ENCODE assay signal across 9 cellular contexts in genomic region chr2:170813611-170814550, GRCh38. TPM values are rescaled to one million over a fixed set of nuclear protein-coding genes. Genes with fewer than 3 reads are reported as not detected.
A peak's percentile ranks its signal among the peaks of the same experiment; 100 is the strongest.
DNase-seq lines count a peak whose midpoint lies in the region; ATAC-seq and TF ChIP-seq lines count a peak whose summit lies in the region.
"Had no signal": no experiment of that assay in that cellular context is flagged by ENCODE, and none has a peak within 500 bp of the region (broad histone marks: within the 10 kb centered on the region; RNA-seq: fewer than 3 reads in every experiment).

No MANE protein-coding gene starts in this region.

- ATAC-seq in naive thymus-derived CD4-positive, alpha-beta T cell = no peak
- ATAC-seq in lower lobe of right lung (no peak), GM21619 (IDR thresholded peaks at IDR 0.05; ENCODE audit: unreplicated experiment) (no peak), GM19397 (IDR thresholded peaks at IDR 0.05; ENCODE audit: unreplicated experiment) (no peak)

- H3K4me1 ChIP-seq in MM.1S (ENCODE audit: low read length) (peaks cover 9% of the 10 kb centered on the region; the same call in 1 of the 2 replicates), lower lobe of right lung (peaks cover 53% of the 10 kb centered on the region)
- H3K4me1 ChIP-seq in naive thymus-derived CD4-positive, alpha-beta T cell (ENCODE audit: control insufficient read depth in 2 of 2, insufficient read depth in 2 of 2, low read length in 2 of 2) = peaks cover 30 to 32% of the 10 kb centered on the region in 2 donors

- no peak overlapping the region for H2AFZ ChIP-seq in MM.1S (ENCODE audit: low read length)

- no peaks in the 10 kb centered on the region for H3K36me3 ChIP-seq in MM.1S (replicated peaks; ENCODE audit: insufficient read depth, low read length)
- no peaks in the 10 kb centered on the region for H3K36me3 ChIP-seq in naive thymus-derived CD4-positive, alpha-beta T cell (ENCODE audit: control insufficient read depth in 2 of 3, insufficient read depth in 3 of 3, low read length in 3 of 3)
- H3K36me3 ChIP-seq in lower lobe of right lung = no peaks in the 10 kb centered on the region

- H3K27ac Mint-ChIP-seq in naive thymus-derived CD4-positive, alpha-beta T cell = peak overlapping the region in 1 of 9 donors; percentile 73
- H3K27ac Mint-ChIP-seq: activated naive CD8-positive, alpha-beta T cell had no signal

- peaks cover 23 to 59% (median 44%) of the 10 kb centered on the region in 7 donors for H3K4me1 Mint-ChIP-seq in naive thymus-derived CD4-positive, alpha-beta T cell

- H4K20me1 ChIP-seq in MM.1S (ENCODE audit: insufficient read depth, low read length) = no peaks in the 10 kb centered on the region

- peak overlapping the region; percentile 12; the same call in 1 of the 2 replicates for H3K4me2 ChIP-seq in MM.1S (ENCODE audit: low read depth, low read length)

- POLR2A ChIA-PET in naive thymus-derived CD4-positive, alpha-beta T cell (lab: Charles Lee) = no interaction called here

- H3K27me3 ChIP-seq in MM.1S (replicated peaks; ENCODE audit: insufficient read depth, low read length) (peaks cover 44% of the 10 kb centered on the region), lower lobe of right lung (ENCODE audit: low read depth) (peaks cover 60% of the 10 kb centered on the region)
- peaks cover 24 to 33% of the 10 kb centered on the region in 2 donors for H3K27me3 ChIP-seq in naive thymus-derived CD4-positive, alpha-beta T cell (ENCODE audit: control insufficient read depth in 2 of 2, insufficient read depth in 2 of 2, low read length in 2 of 2)

- CTCF ChIA-PET in naive thymus-derived CD4-positive, alpha-beta T cell (lab: Charles Lee) = interaction anchor here (0.5 to 6.2 kb wide), 10 partner anchors 8 to 577 kb away, joined by 3 to 54 read pairs (median 4); no protein-coding TSS in a partner anchor

- peak; percentile 48 for DNase-seq in ELR (ENCODE audit: low read depth)
- peak; percentile 39 for DNase-seq in MM.1S
- peak; percentile 50 for DNase-seq in astrocyte of the spinal cord (ENCODE audit: low read depth, low spot score)
- peak in 5 of 9 donors; percentile 13 to 33 (median 26) for DNase-seq in naive thymus-derived CD4-positive, alpha-beta T cell
- no peak for DNase-seq in lower lobe of right lung
- no peak for DNase-seq in DMS79 treated with DMSO at 0.1 percent for 48 hours (lab: John Stamatoyannopoulos, UW)

- H3K36me3 Mint-ChIP-seq in naive thymus-derived CD4-positive, alpha-beta T cell = no peaks in the 10 kb centered on the region
- H3K36me3 Mint-ChIP-seq: activated naive CD8-positive, alpha-beta T cell had no signal

- in situ Hi-C loops in astrocyte of the spinal cord (cut with HindIII; ENCODE audit: low sequenced_read_pairs) = no loop called here

- no peak for TF ChIP-seq CTCF in MM.1S (IDR thresholded peaks at IDR 0.05; ENCODE audit: low read length)
- TF ChIP-seq CTCF in astrocyte of the spinal cord (IDR thresholded peaks at IDR 0.05; ENCODE audit: low read depth, low read length) = no peak
- TF ChIP-seq CTCF in lower lobe of right lung (IDR thresholded peaks at IDR 0.05) = no peak

- intact Hi-C loops in naive thymus-derived CD4-positive, alpha-beta T cell (cut with micrococcal nuclease) = loop anchor here (1.0 to 10.0 kb wide), 7 partner anchors 43 to 1359 kb away; no protein-coding TSS in a partner anchor
- intact Hi-C loops in lower lobe of right lung (cut with DNase I) = loop anchor here (10.0 kb wide), 1 partner anchor 329 kb away; no protein-coding TSS in a partner anchor

- H3K9ac ChIP-seq in MM.1S (ENCODE audit: low read length) = no peak overlapping the region

- peaks cover 0 to 3% (median 0%) of the 10 kb centered on the region in 11 donors for H3K9me3 Mint-ChIP-seq in naive thymus-derived CD4-positive, alpha-beta T cell

- no peak overlapping the region for H3K27ac ChIP-seq in MM.1S (ENCODE audit: low read length)
- H3K27ac ChIP-seq in naive thymus-derived CD4-positive, alpha-beta T cell (ENCODE audit: low read depth, low read length) = no peak overlapping the region
- no peak overlapping the region for H3K27ac ChIP-seq in lower lobe of right lung

- H3K27me3 Mint-ChIP-seq in naive thymus-derived CD4-positive, alpha-beta T cell = peaks cover 47 to 75% (median 59%) of the 10 kb centered on the region in 5 donors

- H3K79me2 ChIP-seq in MM.1S (ENCODE audit: low read length) = no peaks in the 10 kb centered on the region

- peak overlapping the region in 7 of 10 donors; percentile 4 to 85 (median 42) for H3K4me3 Mint-ChIP-seq in naive thymus-derived CD4-positive, alpha-beta T cell
- H3K4me3 Mint-ChIP-seq: activated naive CD8-positive, alpha-beta T cell had no signal

- H3K9me3 ChIP-seq in MM.1S (replicated peaks; ENCODE audit: insufficient read depth, low read length) (no peaks in the 10 kb centered on the region), lower lobe of right lung (no peaks in the 10 kb centered on the region)
- H3K9me3 ChIP-seq in naive thymus-derived CD4-positive, alpha-beta T cell (ENCODE audit: control insufficient read depth in 2 of 3, low read length in 3 of 3) = no peaks in the 10 kb centered on the region

- H3F3A ChIP-seq in MM.1S (ENCODE audit: insufficient read depth, low read length) = no peaks in the 10 kb centered on the region

- no peaks in the 10 kb centered on the region for H3K9me2 ChIP-seq in MM.1S (replicated peaks; ENCODE audit: insufficient read depth, low read length)

- H3K4me3 ChIP-seq in MM.1S (ENCODE audit: low read length) = no peak overlapping the region
- H3K4me3 ChIP-seq in astrocyte of the spinal cord (ENCODE audit: low read depth, low read length) = no peak overlapping the region
- H3K4me3 ChIP-seq in naive thymus-derived CD4-positive, alpha-beta T cell (ENCODE audit: low read length) = no peak overlapping the region
- H3K4me3 ChIP-seq in lower lobe of right lung = no peak overlapping the region

RNA-seq across cellular contexts. Expression of gene GAD1, which starts 2.8 kb away (rescaled TPM):
- 1 to 10 TPM in 1 of 5 experiments, not detected in 4; 3.6 TPM for total RNA-seq in naive thymus-derived CD4-positive, alpha-beta T cell
- polyA plus RNA-seq in naive thymus-derived CD4-positive, alpha-beta T cell = not detected
- total RNA-seq in lower lobe of right lung = not detected

RNA-seq across cellular contexts. Expression of gene ERICH2, which starts 43.7 kb away (rescaled TPM):
- not detected for total RNA-seq in naive thymus-derived CD4-positive, alpha-beta T cell
- polyA plus RNA-seq in naive thymus-derived CD4-positive, alpha-beta T cell = not detected
- total RNA-seq in lower lobe of right lung = 8.5 TPM

Comparison
In these comparisons a context has a peak if more than half of its experiments do, and no peak if none do; other contexts are left out.
1. DNase-seq: peak in ELR (single experiment), MM.1S (single experiment), astrocyte of the spinal cord (single experiment) and naive thymus-derived CD4-positive, alpha-beta T cell (5 of 9); none in lower lobe of right lung (single experiment) and DMS79 treated with DMSO at 0.1 percent for 48 hours (single experiment).